Comparison of ENCODE assay signal across 8 cellular contexts in genomic region chr14:94689218-94689984, GRCh38.
A peak's percentile ranks its signal among the peaks of the same experiment; 100 is the strongest.
DNase-seq lines count a peak whose midpoint lies in the region; ATAC-seq, FAIRE-seq and TF ChIP-seq lines count a peak whose summit lies in the region.

No MANE protein-coding gene starts in this region.

- no peaks in the 10 kb centered on the region for H3K36me3 Mint-ChIP-seq in T-helper 17 cell (ENCODE audit: low read depth)

- H3K27me3 Mint-ChIP-seq in T-helper 17 cell: peaks cover 38% of the 10 kb centered on the region

- RAD21 ChIA-PET in GM12878 (lab: Charles Lee; ENCODE audit: unreplicated experiment): interaction anchor here (1.1 to 1.4 kb wide), 3 partner anchors 393 to 524 kb away, joined by 3 read pairs; no protein-coding TSS in a partner anchor

- H3K36me3 ChIP-seq in GM12878 (ENCODE audit: control insufficient read depth in 2 of 2, insufficient read depth in 2 of 2, low read length in 1 of 2): no peaks in the 10 kb centered on the region
- H3K36me3 ChIP-seq in iPS-20b (ENCODE audit: insufficient read depth, low read depth, low read length): no peaks in the 10 kb centered on the region

- TF ChIP-seq CTCF in GM12878 (IDR thresholded peaks at IDR 0.05 in 2 of 3, conservative IDR thresholded peaks at IDR 0.05 in 1 of 3; ENCODE audit: control insufficient read depth in 2 of 3, extremely low read depth in 1 of 3, insufficient read depth in 1 of 3, low read depth in 3 of 3, low read length in 3 of 3): peak; percentile 79 to 95 (median 85)

- peak; percentile 28 to 34 for DNase-seq in NOMO-1 (lab: John Stamatoyannopoulos, UW; ENCODE audit: unreplicated experiment in 2 of 2)
- no peak for DNase-seq in NOMO-1 treated with DMSO at 0.1 percent for 48 hours (lab: John Stamatoyannopoulos, UW; ENCODE audit: unreplicated experiment)
- peak in 2 of 3 donors; percentile 19 to 58 for DNase-seq in T-helper 17 cell
- DNase-seq in GM12878 (ENCODE audit: low read depth, low spot score): no peak
- peak; percentile 19 to 42 for DNase-seq in stimulated activated CD4-positive, alpha-beta T cell treated with anti-CD3 and anti-CD28 coated beads, Interleukin-12 subunit alpha, Interleukin-12 subunit beta, amount 100 ng/mL, for 24 hours (ENCODE audit: low read depth in 2 of 2)

- SMC1A ChIA-PET in GM12878 (lab: Charles Lee; ENCODE audit: uncharacterized antibody, unreplicated experiment): interaction anchor here (0.6 to 1.1 kb wide), 3 partner anchors 9 to 739 kb away, joined by 3 to 5 read pairs (median 3); no protein-coding TSS in a partner anchor

- no peak for TF ChIP-seq POLR2A in GM12878 (IDR thresholded peaks at IDR 0.05; ENCODE audit: low read depth, low read length)

- H3K4me1 Mint-ChIP-seq in T-helper 17 cell: peaks cover 3% of the 10 kb centered on the region

- FAIRE-seq in GM12878 (lab: Jason Lieb, UNC): no peak

- in situ Hi-C loops in GM12878 (cut with MboI): loop anchor here (10.0 to 25.0 kb wide), 2 partner anchors 505 to 698 kb away; no protein-coding TSS in a partner anchor

- ATAC-seq in T-helper 17 cell: peak; percentile 81
- peak; percentile 98 for ATAC-seq in GM12878
- ATAC-seq in GM18519 (IDR thresholded peaks at IDR 0.05; ENCODE audit: low FRiP score, unreplicated experiment): no peak

- H3K4me1 ChIP-seq in GM12878 (ENCODE audit: control insufficient read depth, insufficient read depth, low read length): no peaks in the 10 kb centered on the region
- H3K4me1 ChIP-seq in iPS-20b (ENCODE audit: insufficient read depth, low read length): peaks cover 4% of the 10 kb centered on the region; the same call in 1 of the 2 replicates

- CTCF ChIA-PET in GM12878 (lab: Yijun Ruan, JAX): interaction anchor here (0.7 to 2.3 kb wide), 11 partner anchors 9 to 737 kb away, joined by 3 to 6 read pairs (median 4); no protein-coding TSS in a partner anchor

- H3K4me3 Mint-ChIP-seq in T-helper 17 cell: no peak overlapping the region

- H3K9me3 ChIP-seq in T-helper 17 cell (ENCODE audit: control insufficient read depth, low read length, poor library complexity, severe bottlenecking) (no peaks in the 10 kb centered on the region), GM12878 (replicated peaks; ENCODE audit: control insufficient read depth, insufficient read depth, low read length) (no peaks in the 10 kb centered on the region), iPS-20b (ENCODE audit: insufficient read depth, low read depth, low read length) (no peaks in the 10 kb centered on the region)

- no peaks in the 10 kb centered on the region for H3K79me2 ChIP-seq in GM12878 (ENCODE audit: control insufficient read depth, insufficient read depth, low read length)

- TF ChIP-seq RAD21 in Ishikawa (IDR thresholded peaks at IDR 0.05; ENCODE audit: low read depth) (peak; percentile 83), GM12878 (IDR thresholded peaks at IDR 0.05; ENCODE audit: insufficient read depth, low read depth, low read length) (peak; percentile 77)

- no peak overlapping the region for H3K9ac ChIP-seq in GM12878 (ENCODE audit: control insufficient read depth, insufficient read depth, low read length)
- H3K9ac ChIP-seq in iPS-20b (ENCODE audit: low read depth, low read length): no peak overlapping the region

- H3K4me3 ChIP-seq in GM12878 (no peak overlapping the region), iPS-20b (ENCODE audit: low read length) (peak overlapping the region; percentile 34; the same call in 1 of the 2 replicates)

- no peak overlapping the region for H2AFZ ChIP-seq in GM12878 (ENCODE audit: control insufficient read depth, low read depth, low read length)

- H3K27ac Mint-ChIP-seq in T-helper 17 cell: no peak overlapping the region

- H4K20me1 ChIP-seq in GM12878 (ENCODE audit: control insufficient read depth, insufficient read depth): no peaks in the 10 kb centered on the region

- no TSS peak for BruUV-seq in GM12878 (replicated peaks; lab: Mats Ljungman, UMichigan)

- H3K4me2 ChIP-seq in GM12878 (ENCODE audit: control insufficient read depth, insufficient read depth): no peak overlapping the region

- H3K27me3 ChIP-seq in GM12878 (replicated peaks in 1 of 2; ENCODE audit: control insufficient read depth in 2 of 2, insufficient read depth in 2 of 2, low read length in 1 of 2): peaks cover 0 to 2% of the 10 kb centered on the region in 2 experiments; a peak in 1 of 4 replicates
- H3K27me3 ChIP-seq in iPS-20b (ENCODE audit: insufficient read depth, low read length): peaks cover 18% of the 10 kb centered on the region

- POLR2A ChIA-PET in GM12878 (lab: Charles Lee): no interaction called here

- 21% methylated on average over 34 of the region's 35 CpGs for WGBS in GM12878 (ENCODE audit: insufficient coverage, insufficient replicate concordance, low lambda C conversion rate, missing lambda C conversion rate)

- intact Hi-C loops in GM12878 (cut with micrococcal nuclease; ENCODE audit: unreplicated experiment): loop anchor here (2.0 to 10.0 kb wide), 2 partner anchors 405 to 507 kb away; no protein-coding TSS in a partner anchor

- H3K27ac ChIP-seq in GM12878 (ENCODE audit: control insufficient read depth, insufficient read depth): no peak overlapping the region
- H3K27ac ChIP-seq in iPS-20b (ENCODE audit: low read length): no peak overlapping the region

- TF ChIP-seq EP300 in Ishikawa (IDR thresholded peaks at IDR 0.05; ENCODE audit: borderline replicate concordance): no peak
- TF ChIP-seq EP300 in GM12878 (IDR thresholded peaks at IDR 0.05; ENCODE audit: borderline replicate concordance in 1 of 2, control insufficient read depth in 1 of 2, low read depth in 2 of 2, low read length in 2 of 2): no peak

TF ChIP-seq in Ishikawa, 13 proteins besides CTCF, POLR2A, EP300 and RAD21 (continues in another document):
- TF ChIP-seq TAF1 (IDR thresholded peaks at IDR 0.05; ENCODE audit: low read depth) (no peak), TCF12 (IDR thresholded peaks at IDR 0.05; ENCODE audit: low read depth) (no peak), CEBPB (IDR thresholded peaks at IDR 0.05) (no peak), CREB1 (IDR thresholded peaks at IDR 0.05; ENCODE audit: low read depth) (no peak), MAX (IDR thresholded peaks at IDR 0.05) (no peak), TEAD4 (IDR thresholded peaks at IDR 0.05) (no peak)

TF ChIP-seq in GM12878, 131 proteins besides CTCF, POLR2A, EP300 and RAD21:
- TF ChIP-seq MYB (IDR thresholded peaks at IDR 0.05; ENCODE audit: borderline replicate concordance, low read depth, low read length) (no peak), SMC3 (IDR thresholded peaks at IDR 0.05; ENCODE audit: borderline replicate concordance, low read length) (peak; percentile 48; the same call in 1 of the 2 replicates), YY1 (IDR thresholded peaks at IDR 0.05; ENCODE audit: low read depth, low read length) (0 out of 2 replicates have a peak, but pooled peaks have one; percentile 43)

Comparison
In these comparisons a context has a peak if more than half of its experiments do, and no peak if none do; other contexts are left out.
1. DNase-seq: peak in NOMO-1 (2 of 2), T-helper 17 cell (2 of 3) and stimulated activated CD4-positive, alpha-beta T cell treated with anti-CD3 and anti-CD28 coated beads, Interleukin-12 subunit alpha, Interleukin-12 subunit beta, amount 100 ng/mL, for 24 hours (2 of 2); none in NOMO-1 treated with DMSO at 0.1 percent for 48 hours (single experiment) and GM12878 (single experiment).